9 cellular contexts compared by ENCODE assay signal in genomic region chr11:47895035-47895434, GRCh38.
"Had no signal": no experiment of that assay in that cellular context is flagged by ENCODE, and none has a peak within 500 bp of the region (broad histone marks: within the 10 kb centered on the region; RNA-seq: fewer than 3 reads in every experiment).

No MANE protein-coding gene starts in this region.

- H3K4me3 Mint-ChIP-seq: IgD-negative memory B cell had no signal

- H3K4me3 ChIP-seq: GM23248, HAP-1 had no signal

- H3K4me1 ChIP-seq: HAP-1 had no signal

- H3K27ac Mint-ChIP-seq: IgD-negative memory B cell had no signal

- H3K9me3 ChIP-seq: HAP-1 had no signal

- H3K27me3 Mint-ChIP-seq: IgD-negative memory B cell had no signal

- H3K27ac ChIP-seq: GM23248, HL-60 had no signal

- H3K36me3 ChIP-seq: HAP-1 had no signal

- H2AFZ ChIP-seq: GM23248 had no signal

- DNase-seq: GM23248, GOT3, H7, KBM-7 had no signal

- ATAC-seq: HCT116, HepG2 had no signal

- FAIRE-seq: HepG2 had no signal
